In the genomic region with DNA sequence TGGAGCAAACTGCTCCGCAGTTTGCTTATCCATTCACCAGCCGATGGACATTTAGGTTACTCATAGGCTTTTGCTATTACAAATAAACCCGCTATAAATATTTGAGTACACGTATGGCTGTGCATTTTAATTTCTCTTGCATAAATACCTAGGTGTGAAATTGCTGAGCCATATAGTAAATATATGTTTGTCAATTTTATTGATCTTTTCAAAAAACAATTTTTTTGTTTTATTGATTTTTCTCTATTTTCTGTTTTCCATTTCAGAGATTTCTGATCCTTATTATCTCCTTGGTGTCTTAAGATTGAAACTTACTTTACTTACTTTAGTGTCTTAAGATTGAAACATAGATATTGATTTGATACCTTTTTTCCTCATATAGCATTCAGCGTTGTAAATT, we compare ENCODE assay signal across 5 cellular contexts.
"Had no signal": no experiment of that assay in that cellular context is flagged by ENCODE, and none has a peak within 500 bp of the region (broad histone marks: within the 10 kb centered on the region; RNA-seq: fewer than 3 reads in every experiment).

No MANE protein-coding gene starts in this region.

- H3K4me2 ChIP-seq: GM23338 had no signal

- H3K4me3 ChIP-seq: GM23338 had no signal

- ATAC-seq: GM23338 had no signal

- H2AFZ ChIP-seq: GM23338 had no signal

- H3K9me3 Mint-ChIP-seq: H9 had no signal

- H3K4me3 Mint-ChIP-seq: GM23338, H9 had no signal

- H3K27ac Mint-ChIP-seq: GM23338, H9 had no signal

- DNase-seq: H9, HCEC 1CT, IMR-90, KBM-7 had no signal
